ENCODE assay signal across 11 cellular contexts in the genomic region with DNA sequence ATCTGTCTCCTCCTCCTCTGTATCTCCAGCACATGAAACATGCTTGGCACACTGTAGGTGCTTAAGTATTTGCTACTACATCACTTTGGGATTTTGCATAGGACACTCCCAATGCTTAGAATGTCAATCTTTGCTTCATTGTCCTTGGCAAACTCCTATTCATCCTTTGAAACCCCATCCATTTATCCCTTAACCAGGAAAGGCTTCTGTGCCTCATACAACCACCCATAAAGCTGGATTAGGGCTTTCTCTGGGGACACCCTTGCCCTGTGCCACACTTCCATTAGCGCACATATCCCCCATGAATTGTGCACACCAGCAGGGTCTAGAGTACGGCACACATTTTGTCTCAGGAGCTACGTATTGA. TPM values are rescaled to one million over a fixed set of nuclear protein-coding genes. Genes with fewer than 3 reads are reported as not detected.
DNase-seq lines count a peak whose midpoint lies in the region; ATAC-seq and TF ChIP-seq lines count a peak whose summit lies in the region.
"Had no signal": no experiment of that assay in that cellular context is flagged by ENCODE, and none has a peak within 500 bp of the region (broad histone marks: within the 10 kb centered on the region; RNA-seq: fewer than 3 reads in every experiment).

No MANE protein-coding gene starts in this region.

- ATAC-seq in HCT116 = no peak

- DNase-seq in HCT116 (ENCODE audit: low read depth, low spot score) (no peak), Peyer's patch (no peak), trophoblast cell (no peak), epidermal melanocyte (ENCODE audit: insufficient read length, low spot score) (no peak)
- DNase-seq in stimulated activated CD4-positive, alpha-beta T cell treated with anti-CD3 and anti-CD28 coated beads, Interleukin-2, amount 100 ng/mL, for 48 hours = no peak
- no peak for DNase-seq in activated effector memory CD4-positive, alpha-beta T cell treated with anti-CD3 and anti-CD28 coated beads, Interleukin-2, amount 50 U/mL, for 16 hours
- DNase-seq: amniotic stem cell, spleen, T-cell had no signal

- H3K9me3 ChIP-seq in HCT116 (ENCODE audit: control insufficient read depth in 1 of 2, insufficient read depth in 1 of 2, low read depth in 1 of 2, low read length in 2 of 2) = no peaks in the 10 kb centered on the region
- H3K9me3 ChIP-seq in Peyer's patch = peaks cover 0 to 6% (median 0%) of the 10 kb centered on the region in 4 donors
- H3K9me3 ChIP-seq in esophagus (ENCODE audit: control insufficient read depth in 2 of 2, insufficient read depth in 1 of 2, low read depth in 1 of 2, low read length in 1 of 2) = peaks cover 0 to 3% of the 10 kb centered on the region in 2 donors
- H3K9me3 ChIP-seq in trophoblast cell (ENCODE audit: insufficient read depth, low read depth, low read length) = no peaks in the 10 kb centered on the region

- no peak overlapping the region for H4K91ac ChIP-seq in trophoblast cell (ENCODE audit: low read depth, low read length)

- POLR2A ChIA-PET in HCT116 (lab: Charles Lee) = interaction anchor here (0.6 to 1.3 kb wide), 2 partner anchors 11 to 410 kb away, joined by 3 to 7 read pairs; no protein-coding TSS in a partner anchor

- H3K9me2 ChIP-seq in HCT116 (ENCODE audit: insufficient read depth) = no peaks in the 10 kb centered on the region

- H3K4me2 ChIP-seq in HCT116 (ENCODE audit: low read length) (peak overlapping the region; percentile 99), trophoblast cell (ENCODE audit: low read length) (peak overlapping the region; percentile 53)

- H2AFZ ChIP-seq in HCT116 (ENCODE audit: low read depth, low read length, poor library complexity, severe bottlenecking) (no peak overlapping the region), trophoblast cell (ENCODE audit: insufficient read depth, low read length, poor library complexity) (no peak overlapping the region)

- H3K4me3 ChIP-seq in HCT116 (replicated peaks in 1 of 2; ENCODE audit: low read depth in 1 of 2, low read length in 2 of 2) (peak overlapping the region; percentile 50 to 70), Peyer's patch (peak overlapping the region in 1 of 4 donors; percentile 45), esophagus (ENCODE audit: low read depth in 1 of 2, low read length in 2 of 2) (peak overlapping the region in 1 of 2 donors; percentile 47), trophoblast cell (ENCODE audit: low read depth, low read length) (no peak overlapping the region)

- no peak overlapping the region for H2AK5ac ChIP-seq in trophoblast cell (ENCODE audit: low read length)

- no peaks in the 10 kb centered on the region for H3K27me3 ChIP-seq in HCT116 (ENCODE audit: insufficient read depth, low read length)
- H3K27me3 ChIP-seq in Peyer's patch = no peaks in the 10 kb centered on the region
- no peaks in the 10 kb centered on the region for H3K27me3 ChIP-seq in esophagus (ENCODE audit: control insufficient read depth in 1 of 2, insufficient read depth in 2 of 2, low read length in 2 of 2)
- H3K27me3 ChIP-seq in trophoblast cell (ENCODE audit: insufficient read depth, low read length) = peaks cover 2% of the 10 kb centered on the region

- intact Hi-C loops in HCT116 (cut with micrococcal nuclease) = no loop called here

- WGBS in esophagus, 2 donors = 84 to 88% methylated on average over 3 of the region's 3 CpGs
- WGBS in trophoblast cell (ENCODE audit: extremely low coverage, insufficient coverage, insufficient read length) = no CpG with 5 or more reads among the region's 3 CpGs

- no peaks in the 10 kb centered on the region for H4K20me1 ChIP-seq in HCT116 (ENCODE audit: insufficient read depth)

- H3K79me1 ChIP-seq in trophoblast cell (ENCODE audit: low read length) = peaks cover 4% of the 10 kb centered on the region

- no peak overlapping the region for H2BK12ac ChIP-seq in trophoblast cell (ENCODE audit: low read length)

- peaks cover 31 to 35% of the 10 kb centered on the region in 2 experiments for H3K4me1 ChIP-seq in HCT116 (ENCODE audit: control insufficient read depth in 1 of 2, insufficient read depth in 2 of 2, low read length in 2 of 2)
- H3K4me1 ChIP-seq in Peyer's patch = peaks cover 0 to 11% (median 6%) of the 10 kb centered on the region in 4 donors
- peaks cover 0 to 6% of the 10 kb centered on the region in 2 donors for H3K4me1 ChIP-seq in esophagus (ENCODE audit: control insufficient read depth in 2 of 2, insufficient read depth in 2 of 2, low read length in 1 of 2)
- H3K4me1 ChIP-seq in trophoblast cell (ENCODE audit: control insufficient read depth in 1 of 2, insufficient read depth in 2 of 2, low read length in 2 of 2) = peaks cover 0 to 10% of the 10 kb centered on the region in 2 experiments

- no peak overlapping the region for H3K23ac ChIP-seq in trophoblast cell (ENCODE audit: low read length)

- no peak for TF ChIP-seq CTCF in HCT116 (IDR thresholded peaks at IDR 0.05 in 2 of 3, conservative IDR thresholded peaks at IDR 0.05 in 1 of 3; ENCODE audit: borderline replicate concordance in 1 of 3, insufficient read depth in 1 of 3, low read depth in 2 of 3, low read length in 2 of 3)
- TF ChIP-seq CTCF in Peyer's patch (IDR thresholded peaks at IDR 0.05) = no peak

- no peak for TF ChIP-seq RAD21 in HCT116 (IDR thresholded peaks at IDR 0.05; ENCODE audit: low read depth)

- no peaks in the 10 kb centered on the region for H3K36me3 ChIP-seq in HCT116 (ENCODE audit: control insufficient read depth in 1 of 2, insufficient read depth in 2 of 2, low read length in 2 of 2)
- H3K36me3 ChIP-seq in Peyer's patch = no peaks in the 10 kb centered on the region
- no peaks in the 10 kb centered on the region for H3K36me3 ChIP-seq in esophagus (ENCODE audit: control insufficient read depth in 2 of 2, insufficient read depth in 2 of 2, low read length in 1 of 2)
- H3K36me3 ChIP-seq in trophoblast cell (ENCODE audit: control insufficient read depth in 1 of 2, insufficient read depth in 2 of 2, low read length in 2 of 2) = no peaks in the 10 kb centered on the region
- H3K36me3 ChIP-seq: spleen had no signal

- H3K4ac ChIP-seq in trophoblast cell (ENCODE audit: low read depth, low read length) = no peak overlapping the region

- no peak overlapping the region for H3K14ac ChIP-seq in trophoblast cell (ENCODE audit: low read length)

- no peak overlapping the region for H2BK120ac ChIP-seq in trophoblast cell (ENCODE audit: insufficient read depth, low read length, poor library complexity)

- RAD21 ChIA-PET in HCT116 (lab: Charles Lee; ENCODE audit: low non-redundant PET in 1 of 2, low total read pairs in 2 of 2, uncharacterized antibody in 2 of 2, unreplicated experiment in 2 of 2) = no interaction called here

- H2BK5ac ChIP-seq in trophoblast cell (ENCODE audit: low read depth, low read length, poor library complexity) = no peak overlapping the region

- no TSS peak for BruUV-seq in HCT116 (replicated peaks; lab: Mats Ljungman, UMichigan)

- H4K12ac ChIP-seq in trophoblast cell (ENCODE audit: low read depth, low read length) = no peak overlapping the region

- H3K79me2 ChIP-seq in HCT116 (ENCODE audit: insufficient read depth, low read length) = no peaks in the 10 kb centered on the region
- no peaks in the 10 kb centered on the region for H3K79me2 ChIP-seq in trophoblast cell (ENCODE audit: control insufficient read depth, insufficient read depth, low read length, poor library complexity)

- no peak overlapping the region for H3K18ac ChIP-seq in trophoblast cell (ENCODE audit: low read length)

- CTCF ChIA-PET in HCT116 (lab: Charles Lee) = interaction anchor here (1.3 kb wide), 2 partner anchors 10 to 189 kb away, joined by 3 read pairs; no protein-coding TSS in a partner anchor

- H3K27ac ChIP-seq in HCT116 (ENCODE audit: low read depth, low read length) (peak overlapping the region; percentile 41; the same call in 1 of the 2 replicates), Peyer's patch (peak overlapping the region in 3 of 4 donors; percentile 51 to 93 (median 79)), esophagus (ENCODE audit: low read depth in 2 of 2, low read length in 1 of 2) (peak overlapping the region; percentile 93 to 97), trophoblast cell (ENCODE audit: low read depth, low read length) (no peak overlapping the region)

- H4K8ac ChIP-seq in trophoblast cell (ENCODE audit: low read depth, low read length) = no peak overlapping the region

- H3K9ac ChIP-seq in HCT116 (ENCODE audit: low read length) (peak overlapping the region; percentile 67), trophoblast cell (ENCODE audit: low read length) (no peak overlapping the region)

- no peak for TF ChIP-seq POLR2A in HCT116 (IDR thresholded peaks at IDR 0.05; ENCODE audit: borderline replicate concordance, extremely low read depth, insufficient read depth, insufficient read length)
- no peak for TF ChIP-seq POLR2A in Peyer's patch (IDR thresholded peaks at IDR 0.05)

TF ChIP-seq in HCT116, 20 proteins besides CTCF, POLR2A, EP300 and RAD21:
- TF ChIP-seq ELF1 (IDR thresholded peaks at IDR 0.05; ENCODE audit: borderline replicate concordance, low read depth) (no peak), TCF7L2 (IDR thresholded peaks at IDR 0.05; ENCODE audit: borderline replicate concordance, extremely low read depth, insufficient read depth, insufficient read length) (no peak), EGR1 (IDR thresholded peaks at IDR 0.05; ENCODE audit: low read depth) (no peak), SP1 (IDR thresholded peaks at IDR 0.05; ENCODE audit: low read depth) (0 out of 2 replicates have a peak, but pooled peaks have one; percentile 5), EZH2 (IDR thresholded peaks at IDR 0.05) (no peak)

RNA-seq across cellular contexts. Expression of a gene that starts 5.8 kb away (rescaled TPM):
- total RNA-seq in HCT116 (2021; ENCODE audit: unreplicated experiment) (62.1 TPM), Peyer's patch (10 to 100 TPM in 3 of 4 donors, 1 to 10 TPM in 1; 5.0 to 43.8 (median 23.1) TPM)
- polyA plus RNA-seq in HCT116 (2012) = 87.9 and 99.4 TPM in 2 replicates
- 1,000 to 10,000 TPM in 1 of 2 donors, 100 to 1,000 TPM in 1; 578 to 1,427 TPM for polyA plus RNA-seq in esophagus
- 188 and 197 TPM in 2 replicates for polyA plus RNA-seq in trophoblast cell (2013)

RNA-seq across cellular contexts. Expression of a gene that starts 6.9 kb away (rescaled TPM):
- total RNA-seq in HCT116 (2021; ENCODE audit: unreplicated experiment) (31.1 TPM), Peyer's patch (10 to 100 TPM; 21.5 to 84.2 (median 49.0) TPM)
- 22.7 and 23.1 TPM in 2 replicates for polyA plus RNA-seq in HCT116 (2012)
- polyA plus RNA-seq in esophagus = 10 to 100 TPM; 32.5 to 60.6 TPM
- polyA plus RNA-seq in trophoblast cell (2013) = 64.1 and 68.9 TPM in 2 replicates

RNA-seq across cellular contexts. Expression of a gene that starts 31.8 kb away (rescaled TPM):
- total RNA-seq in HCT116 (2021; ENCODE audit: unreplicated experiment) (not detected), Peyer's patch (under 1 TPM in 1 of 4 donors, not detected in 3; 0.57 TPM)
- 0.42 and 0.46 TPM in 2 replicates for polyA plus RNA-seq in HCT116 (2012)
- polyA plus RNA-seq in esophagus = 1 to 10 TPM in 1 of 2 donors, under 1 TPM in 1; 0.45 to 1.6 TPM
- 1.3 and 1.4 TPM in 2 replicates for polyA plus RNA-seq in trophoblast cell (2013)
- total RNA-seq: epithelial cell of proximal tubule had no signal

RNA-seq across cellular contexts. Expression of a gene that starts 47.6 kb away (rescaled TPM):
- total RNA-seq in HCT116 (2021; ENCODE audit: unreplicated experiment) (83.2 TPM), Peyer's patch (100 to 1,000 TPM; 113 to 512 (median 193) TPM)
- 50.0 and 59.9 TPM in 2 replicates for polyA plus RNA-seq in HCT116 (2012)
- polyA plus RNA-seq in esophagus = 100 to 1,000 TPM in 1 of 2 donors, 10 to 100 TPM in 1; 77.7 to 100 TPM
- polyA plus RNA-seq in trophoblast cell (2013) = 65.1 and 65.9 TPM in 2 replicates
